Comparison of ENCODE assay signal across 11 cellular contexts in genomic region chr1:198357937-198358336, GRCh38.
DNase-seq lines count a peak whose midpoint lies in the region; ATAC-seq, FAIRE-seq and TF ChIP-seq lines count a peak whose summit lies in the region.
"Had no signal": no experiment of that assay in that cellular context is flagged by ENCODE, and none has a peak within 500 bp of the region (broad histone marks: within the 10 kb centered on the region; RNA-seq: fewer than 3 reads in every experiment).

No MANE protein-coding gene starts in this region.

- no peaks in the 10 kb centered on the region for H3K9me3 Mint-ChIP-seq in activated T-cell treated with anti-CD3 and anti-CD28 coated beads, Interleukin-2, amount 50 U/mL, for 72 hours
- H3K9me3 Mint-ChIP-seq in activated T-cell treated with anti-CD3 and anti-CD28 coated beads, Interleukin-2, amount 50 U/mL, for 24 hours, result no peaks in the 10 kb centered on the region
- H3K9me3 Mint-ChIP-seq in activated T-helper 17 cell treated with anti-CD3 and anti-CD28 coated beads, Interleukin-2, amount 50 U/mL, for 72 hours, result no peaks in the 10 kb centered on the region
- H3K9me3 Mint-ChIP-seq: CD8-positive, alpha-beta memory T cell had no signal

- H3K27me3 Mint-ChIP-seq in activated T-cell treated with anti-CD3 and anti-CD28 coated beads, Interleukin-2, amount 50 U/mL, for 72 hours (ENCODE audit: low read depth), result no peaks in the 10 kb centered on the region
- H3K27me3 Mint-ChIP-seq in activated T-cell treated with anti-CD3 and anti-CD28 coated beads, Interleukin-2, amount 50 U/mL, for 24 hours, result no peaks in the 10 kb centered on the region
- H3K27me3 Mint-ChIP-seq in activated T-helper 17 cell treated with anti-CD3 and anti-CD28 coated beads, Interleukin-2, amount 50 U/mL, for 72 hours, result no peaks in the 10 kb centered on the region

- H3K27ac Mint-ChIP-seq in activated T-cell treated with anti-CD3 and anti-CD28 coated beads, Interleukin-2, amount 50 U/mL, for 72 hours, result no peak overlapping the region
- no peak overlapping the region for H3K27ac Mint-ChIP-seq in activated T-cell treated with anti-CD3 and anti-CD28 coated beads, Interleukin-2, amount 50 U/mL, for 24 hours
- H3K27ac Mint-ChIP-seq in activated T-helper 17 cell treated with anti-CD3 and anti-CD28 coated beads, Interleukin-2, amount 50 U/mL, for 72 hours, result no peak overlapping the region
- H3K27ac Mint-ChIP-seq: CD8-positive, alpha-beta memory T cell had no signal

- no peak for DNase-seq in activated T-cell treated with anti-CD3 and anti-CD28 coated beads, Interleukin-2, amount 50 U/mL, for 72 hours
- no peak for DNase-seq in activated T-cell treated with anti-CD3 and anti-CD28 coated beads, Interleukin-2, amount 50 U/mL, for 24 hours
- DNase-seq in GM12892 (ENCODE audit: insufficient read length) (no peak), NCI-H510A treated with DMSO at 0.1 percent for 48 hours (lab: John Stamatoyannopoulos, UW) (no peak), urothelium cell line (ENCODE audit: low spot score) (no peak)
- DNase-seq: AML-193; Caco-2; CD8-positive, alpha-beta memory T cell; DMS53; GF-D8 had no signal

- TF ChIP-seq POLR2A in GM12892 (IDR thresholded peaks at IDR 0.05; ENCODE audit: low read depth, low read length), result no peak

- peak; percentile 58 for FAIRE-seq in GM12892 (lab: Jason Lieb, UNC)
- no peak for FAIRE-seq in urothelium cell line (lab: Jason Lieb, UNC)

- peaks cover 16% of the 10 kb centered on the region for H3K4me1 Mint-ChIP-seq in activated T-cell treated with anti-CD3 and anti-CD28 coated beads, Interleukin-2, amount 50 U/mL, for 72 hours (ENCODE audit: low read depth)
- H3K4me1 Mint-ChIP-seq in activated T-cell treated with anti-CD3 and anti-CD28 coated beads, Interleukin-2, amount 50 U/mL, for 24 hours (ENCODE audit: low read depth), result peaks cover 14% of the 10 kb centered on the region
- peaks cover 3% of the 10 kb centered on the region for H3K4me1 Mint-ChIP-seq in activated T-helper 17 cell treated with anti-CD3 and anti-CD28 coated beads, Interleukin-2, amount 50 U/mL, for 72 hours

- no peaks in the 10 kb centered on the region for H3K36me3 Mint-ChIP-seq in activated T-cell treated with anti-CD3 and anti-CD28 coated beads, Interleukin-2, amount 50 U/mL, for 72 hours (ENCODE audit: insufficient read depth in 2 of 2)
- H3K36me3 Mint-ChIP-seq in activated T-cell treated with anti-CD3 and anti-CD28 coated beads, Interleukin-2, amount 50 U/mL, for 24 hours (ENCODE audit: low read depth), result no peaks in the 10 kb centered on the region
- H3K36me3 Mint-ChIP-seq in activated T-helper 17 cell treated with anti-CD3 and anti-CD28 coated beads, Interleukin-2, amount 50 U/mL, for 72 hours (ENCODE audit: low read depth), result no peaks in the 10 kb centered on the region
- H3K36me3 Mint-ChIP-seq: CD8-positive, alpha-beta memory T cell had no signal

- ATAC-seq in activated T-cell treated with anti-CD3 and anti-CD28 coated beads, Interleukin-2, amount 50 U/mL, for 72 hours (replicated peaks in 1 of 2), result peak; percentile 71 to 76
- ATAC-seq in activated T-helper 17 cell treated with anti-CD3 and anti-CD28 coated beads, Interleukin-2, amount 50 U/mL, for 72 hours (replicated peaks), result peak; percentile 69

- H3K4me3 Mint-ChIP-seq in activated T-cell treated with anti-CD3 and anti-CD28 coated beads, Interleukin-2, amount 50 U/mL, for 72 hours, result no peak overlapping the region
- H3K4me3 Mint-ChIP-seq in activated T-cell treated with anti-CD3 and anti-CD28 coated beads, Interleukin-2, amount 50 U/mL, for 24 hours, result no peak overlapping the region
- H3K4me3 Mint-ChIP-seq in activated T-helper 17 cell treated with anti-CD3 and anti-CD28 coated beads, Interleukin-2, amount 50 U/mL, for 72 hours, result no peak overlapping the region
- H3K4me3 Mint-ChIP-seq: CD8-positive, alpha-beta memory T cell had no signal
